1 cellular context compared by ENCODE assay signal in genomic region chr12:57813971-57814771, GRCh38.
A peak's percentile ranks its signal among the peaks of the same experiment; 100 is the strongest.
TF ChIP-seq lines count a peak whose summit lies in the region.

No MANE protein-coding gene starts in this region.

TF ChIP-seq in HepG2, 621 proteins besides CTCF, POLR2A, EP300 and RAD21 (continues in another document):
- TF ChIP-seq, protein P1, sequence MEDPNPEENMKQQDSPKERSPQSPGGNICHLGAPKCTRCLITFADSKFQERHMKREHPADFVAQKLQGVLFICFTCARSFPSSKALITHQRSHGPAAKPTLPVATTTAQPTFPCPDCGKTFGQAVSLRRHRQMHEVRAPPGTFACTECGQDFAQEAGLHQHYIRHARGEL (CRISPR knock-in tag; IDR thresholded peaks at IDR 0.05) = no peak
- TF ChIP-seq RFX1 (IDR thresholded peaks at IDR 0.05) = no peak
- TF ChIP-seq, protein P2, sequence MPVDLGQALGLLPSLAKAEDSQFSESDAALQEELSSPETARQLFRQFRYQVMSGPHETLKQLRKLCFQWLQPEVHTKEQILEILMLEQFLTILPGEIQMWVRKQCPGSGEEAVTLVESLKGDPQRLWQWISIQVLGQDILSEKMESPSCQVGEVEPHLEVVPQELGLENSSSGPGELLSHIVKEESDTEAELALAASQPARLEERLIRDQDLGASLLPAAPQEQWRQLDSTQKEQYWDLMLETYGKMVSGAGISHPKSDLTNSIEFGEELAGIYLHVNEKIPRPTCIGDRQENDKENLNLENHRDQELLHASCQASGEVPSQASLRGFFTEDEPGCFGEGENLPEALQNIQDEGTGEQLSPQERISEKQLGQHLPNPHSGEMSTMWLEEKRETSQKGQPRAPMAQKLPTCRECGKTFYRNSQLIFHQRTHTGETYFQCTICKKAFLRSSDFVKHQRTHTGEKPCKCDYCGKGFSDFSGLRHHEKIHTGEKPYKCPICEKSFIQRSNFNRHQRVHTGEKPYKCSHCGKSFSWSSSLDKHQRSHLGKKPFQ (CRISPR knock-in tag; IDR thresholded peaks at IDR 0.05; ENCODE audit: insufficient replicate concordance) = no peak
- TF ChIP-seq RBFOX2 (IDR thresholded peaks at IDR 0.05; ENCODE audit: low read depth, low read length) = no peak
- TF ChIP-seq, protein P3, sequence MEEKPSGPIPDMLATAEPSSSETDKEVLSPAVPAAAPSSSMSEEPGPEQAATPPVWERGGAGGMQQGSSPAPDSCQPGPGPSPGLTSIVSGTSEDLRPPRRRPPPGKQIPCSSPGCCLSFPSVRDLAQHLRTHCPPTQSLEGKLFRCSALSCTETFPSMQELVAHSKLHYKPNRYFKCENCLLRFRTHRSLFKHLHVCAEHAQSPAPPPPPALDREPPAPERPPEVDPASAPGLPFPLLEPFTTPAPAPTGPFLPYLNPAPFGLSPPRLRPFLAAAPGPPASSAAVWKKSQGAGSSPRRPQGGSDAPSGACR (CRISPR knock-in tag; IDR thresholded peaks at IDR 0.05) = no peak
- TF ChIP-seq ZNF724P (CRISPR knock-in tag; IDR thresholded peaks at IDR 0.05; ENCODE audit: borderline replicate concordance) = no peak
- TF ChIP-seq ATF4 (CRISPR knock-in tag; IDR thresholded peaks at IDR 0.05) = peak in 1 of 2 experiments; percentile 95; a peak in 2 of 4 replicates
- TF ChIP-seq SETDB1 (CRISPR knock-in tag; IDR thresholded peaks at IDR 0.05; ENCODE audit: borderline replicate concordance) = no peak
- no peak for TF ChIP-seq LRRFIP1 (CRISPR knock-in tag; conservative IDR thresholded peaks at IDR 0.05)
- no peak for TF ChIP-seq CBX2 (IDR thresholded peaks at IDR 0.05; ENCODE audit: low read depth, low read length)
- no peak for TF ChIP-seq CBX2 (CRISPR knock-in tag; IDR thresholded peaks at IDR 0.05; ENCODE audit: low read depth)
- TF ChIP-seq XRCC5 (optimal IDR thresholded peaks at IDR 0.05; ENCODE audit: low read length) = no peak
- TF ChIP-seq AGO1 (IDR thresholded peaks at IDR 0.05; ENCODE audit: low read depth, low read length, poor library complexity, severe bottlenecking) = no peak
- no peak for TF ChIP-seq MTERF4 (CRISPR knock-in tag; IDR thresholded peaks at IDR 0.05)
- TF ChIP-seq ZNF138 (CRISPR knock-in tag; IDR thresholded peaks at IDR 0.05; ENCODE audit: low read depth) = no peak
- no peak for TF ChIP-seq KLF12 (CRISPR knock-in tag; IDR thresholded peaks at IDR 0.05; ENCODE audit: borderline replicate concordance)
- TF ChIP-seq, protein P4, sequence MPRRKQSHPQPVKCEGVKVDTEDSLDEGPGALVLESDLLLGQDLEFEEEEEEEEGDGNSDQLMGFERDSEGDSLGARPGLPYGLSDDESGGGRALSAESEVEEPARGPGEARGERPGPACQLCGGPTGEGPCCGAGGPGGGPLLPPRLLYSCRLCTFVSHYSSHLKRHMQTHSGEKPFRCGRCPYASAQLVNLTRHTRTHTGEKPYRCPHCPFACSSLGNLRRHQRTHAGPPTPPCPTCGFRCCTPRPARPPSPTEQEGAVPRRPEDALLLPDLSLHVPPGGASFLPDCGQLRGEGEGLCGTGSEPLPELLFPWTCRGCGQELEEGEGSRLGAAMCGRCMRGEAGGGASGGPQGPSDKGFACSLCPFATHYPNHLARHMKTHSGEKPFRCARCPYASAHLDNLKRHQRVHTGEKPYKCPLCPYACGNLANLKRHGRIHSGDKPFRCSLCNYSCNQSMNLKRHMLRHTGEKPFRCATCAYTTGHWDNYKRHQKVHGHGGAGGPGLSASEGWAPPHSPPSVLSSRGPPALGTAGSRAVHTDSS (CRISPR knock-in tag; conservative IDR thresholded peaks at IDR 0.05) = no peak
- peak; percentile 47; the same call in 1 of the 2 replicates for TF ChIP-seq KDM1A (CRISPR knock-in tag; IDR thresholded peaks at IDR 0.05)
- TF ChIP-seq JUN (CRISPR knock-in tag; IDR thresholded peaks at IDR 0.05) = no peak
- TF ChIP-seq ERF (CRISPR knock-in tag; IDR thresholded peaks at IDR 0.05) = peak; percentile 48; the same call in 1 of the 2 replicates
- TF ChIP-seq, protein P5, sequence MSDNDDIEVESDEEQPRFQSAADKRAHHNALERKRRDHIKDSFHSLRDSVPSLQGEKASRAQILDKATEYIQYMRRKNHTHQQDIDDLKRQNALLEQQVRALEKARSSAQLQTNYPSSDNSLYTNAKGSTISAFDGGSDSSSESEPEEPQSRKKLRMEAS (IDR thresholded peaks at IDR 0.05) = no peak
- no peak for TF ChIP-seq ZBTB3 (CRISPR knock-in tag; IDR thresholded peaks at IDR 0.05; ENCODE audit: borderline replicate concordance, low read depth)
- no peak for TF ChIP-seq ZNF616 (CRISPR knock-in tag; IDR thresholded peaks at IDR 0.05; ENCODE audit: low read depth)
- no peak for TF ChIP-seq HNRNPLL (IDR thresholded peaks at IDR 0.05; ENCODE audit: low read depth, low read length, poor library complexity, severe bottlenecking)
- TF ChIP-seq ZFP90 (CRISPR knock-in tag; IDR thresholded peaks at IDR 0.05; ENCODE audit: borderline replicate concordance) = no peak
- TF ChIP-seq SALL1 (CRISPR knock-in tag; IDR thresholded peaks at IDR 0.05) = peak; percentile 73
- no peak for TF ChIP-seq RBAK (CRISPR knock-in tag; IDR thresholded peaks at IDR 0.05)
- no peak for TF ChIP-seq ZBTB38 (CRISPR knock-in tag; IDR thresholded peaks at IDR 0.05)
- no peak for TF ChIP-seq ZBTB26 (CRISPR knock-in tag; IDR thresholded peaks at IDR 0.05; ENCODE audit: borderline replicate concordance)
- TF ChIP-seq SMAD1 (CRISPR knock-in tag; IDR thresholded peaks at IDR 0.05; ENCODE audit: borderline replicate concordance, low read depth) = no peak
- peak; percentile 51 for TF ChIP-seq POLR2AphosphoS5 (IDR thresholded peaks at IDR 0.05; ENCODE audit: low read depth, low read length)
- no peak for TF ChIP-seq ZNF367 (CRISPR knock-in tag; IDR thresholded peaks at IDR 0.05; ENCODE audit: borderline replicate concordance)
- TF ChIP-seq ZFP36L2 (CRISPR knock-in tag; IDR thresholded peaks at IDR 0.05) = no peak
- TF ChIP-seq NR2C2 (CRISPR knock-in tag; IDR thresholded peaks at IDR 0.05; ENCODE audit: borderline replicate concordance) = peak; percentile 71; the same call in 1 of the 2 replicates
- no peak for TF ChIP-seq E2F5 (CRISPR knock-in tag; conservative IDR thresholded peaks at IDR 0.05)
- TF ChIP-seq MED1 (CRISPR knock-in tag; IDR thresholded peaks at IDR 0.05) = peak; percentile 82
- no peak for TF ChIP-seq ZBTB10 (CRISPR knock-in tag; IDR thresholded peaks at IDR 0.05; ENCODE audit: borderline replicate concordance)
- TF ChIP-seq ZNF549 (CRISPR knock-in tag; IDR thresholded peaks at IDR 0.05) = no peak
- no peak for TF ChIP-seq ZNF225 (CRISPR knock-in tag; IDR thresholded peaks at IDR 0.05)
- TF ChIP-seq, protein P6, sequence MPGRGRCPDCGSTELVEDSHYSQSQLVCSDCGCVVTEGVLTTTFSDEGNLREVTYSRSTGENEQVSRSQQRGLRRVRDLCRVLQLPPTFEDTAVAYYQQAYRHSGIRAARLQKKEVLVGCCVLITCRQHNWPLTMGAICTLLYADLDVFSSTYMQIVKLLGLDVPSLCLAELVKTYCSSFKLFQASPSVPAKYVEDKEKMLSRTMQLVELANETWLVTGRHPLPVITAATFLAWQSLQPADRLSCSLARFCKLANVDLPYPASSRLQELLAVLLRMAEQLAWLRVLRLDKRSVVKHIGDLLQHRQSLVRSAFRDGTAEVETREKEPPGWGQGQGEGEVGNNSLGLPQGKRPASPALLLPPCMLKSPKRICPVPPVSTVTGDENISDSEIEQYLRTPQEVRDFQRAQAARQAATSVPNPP (CRISPR knock-in tag; IDR thresholded peaks at IDR 0.05) = no peak
- no peak for TF ChIP-seq PHF5A (CRISPR knock-in tag; IDR thresholded peaks at IDR 0.05; ENCODE audit: low read depth, unreplicated experiment)
- peak; percentile 37; the same call in 1 of the 2 replicates for TF ChIP-seq ZNF792 (CRISPR knock-in tag; IDR thresholded peaks at IDR 0.05)
- peak; percentile 64 for TF ChIP-seq UBTF (CRISPR knock-in tag; IDR thresholded peaks at IDR 0.05)
- no peak for TF ChIP-seq SCMH1 (CRISPR knock-in tag; IDR thresholded peaks at IDR 0.05; ENCODE audit: borderline replicate concordance)
- peak; percentile 6; the same call in 1 of the 2 replicates for TF ChIP-seq STAG1 (CRISPR knock-in tag; IDR thresholded peaks at IDR 0.05)
- no peak for TF ChIP-seq ZC3H4 (CRISPR knock-in tag; IDR thresholded peaks at IDR 0.05; ENCODE audit: borderline replicate concordance)
- TF ChIP-seq ZNF569 (CRISPR knock-in tag; IDR thresholded peaks at IDR 0.05; ENCODE audit: borderline replicate concordance) = no peak
- TF ChIP-seq NFIB (CRISPR knock-in tag; IDR thresholded peaks at IDR 0.05; ENCODE audit: borderline replicate concordance) = no peak
